Comparison of ENCODE assay signal across 1 cellular context in genomic region chr1:209583408-209583807, GRCh38.
TF ChIP-seq lines count a peak whose summit lies in the region.

Gene CAMK1G, plus strand, starts transcription at chr1:209583714. Its CDS starts 11,270 bp downstream, at chr1:209594984.

TF ChIP-seq in SK-N-SH treated with all-trans-retinoic acid at 6 μM for 48 hours, 23 proteins besides CTCF, POLR2A, EP300 and RAD21 (continued from another document):
- no peak for TF ChIP-seq CSRNP3 (CRISPR knock-in tag; IDR thresholded peaks at IDR 0.05)
- TF ChIP-seq GLIS3 (CRISPR knock-in tag; IDR thresholded peaks at IDR 0.05) = no peak
- no peak for TF ChIP-seq TSHZ2 (CRISPR knock-in tag; IDR thresholded peaks at IDR 0.05)
- no peak for TF ChIP-seq ZNF8 (CRISPR knock-in tag; IDR thresholded peaks at IDR 0.05)
- no peak for TF ChIP-seq ARNTL (CRISPR knock-in tag; IDR thresholded peaks at IDR 0.05; ENCODE audit: borderline replicate concordance, low read depth)
- TF ChIP-seq OSR1 (CRISPR knock-in tag; IDR thresholded peaks at IDR 0.05) = no peak
- TF ChIP-seq TOX (CRISPR knock-in tag; IDR thresholded peaks at IDR 0.05; ENCODE audit: borderline replicate concordance) = no peak
- no peak for TF ChIP-seq TCF4 (CRISPR knock-in tag; IDR thresholded peaks at IDR 0.05; ENCODE audit: borderline replicate concordance)
- TF ChIP-seq CREB5 (CRISPR knock-in tag; IDR thresholded peaks at IDR 0.05; ENCODE audit: low read depth) = no peak
- TF ChIP-seq PPARA (CRISPR knock-in tag; IDR thresholded peaks at IDR 0.05; ENCODE audit: borderline replicate concordance) = no peak
- no peak for TF ChIP-seq BACH2 (CRISPR knock-in tag; IDR thresholded peaks at IDR 0.05; ENCODE audit: borderline replicate concordance)
- TF ChIP-seq SNAI2 (CRISPR knock-in tag; IDR thresholded peaks at IDR 0.05) = no peak
- no peak for TF ChIP-seq ZNF565 (CRISPR knock-in tag; conservative IDR thresholded peaks at IDR 0.05; ENCODE audit: low read depth)
- TF ChIP-seq ISL1 (CRISPR knock-in tag; IDR thresholded peaks at IDR 0.05) = no peak
- TF ChIP-seq ZFP30 (CRISPR knock-in tag; IDR thresholded peaks at IDR 0.05) = no peak
